ENCODE assay signal across 1 cellular context in genomic region chr1:24868016-24868875, GRCh38.
A peak's percentile ranks its signal among the peaks of the same experiment; 100 is the strongest.
TF ChIP-seq lines count a peak whose summit lies in the region.

No MANE protein-coding gene starts in this region.

TF ChIP-seq in HepG2, 621 proteins besides CTCF, POLR2A, EP300 and RAD21:
- peak; percentile 38; the same call in 1 of the 2 replicates for TF ChIP-seq ZBTB33 (CRISPR knock-in tag; IDR thresholded peaks at IDR 0.05)
- TF ChIP-seq ZNF703 (CRISPR knock-in tag; IDR thresholded peaks at IDR 0.05; ENCODE audit: borderline replicate concordance): no peak
- TF ChIP-seq ZNF564 (CRISPR knock-in tag; IDR thresholded peaks at IDR 0.05): no peak
